1 cellular context compared by ENCODE assay signal in genomic region chr2:8681786-8682692, GRCh38.
A peak's percentile ranks its signal among the peaks of the same experiment; 100 is the strongest.
TF ChIP-seq lines count a peak whose summit lies in the region.

ID2 (plus strand) TSS chr2:8682056; CDS start chr2:8682166, 110 bp downstream.

TF ChIP-seq in HepG2, 621 proteins besides CTCF, POLR2A, EP300 and RAD21 (continued from another document and continues in another):
- TF ChIP-seq ZSCAN5A (CRISPR knock-in tag; IDR thresholded peaks at IDR 0.05; ENCODE audit: borderline replicate concordance) = peak; percentile 69; the same call in 1 of the 2 replicates
- TF ChIP-seq ZNF589 (CRISPR knock-in tag; conservative IDR thresholded peaks at IDR 0.05) = peak; percentile 80; the same call in 1 of the 2 replicates
- TF ChIP-seq ZMYM2 (CRISPR knock-in tag; IDR thresholded peaks at IDR 0.05) = no peak
- peak; percentile 92 for TF ChIP-seq ZNF605 (CRISPR knock-in tag; IDR thresholded peaks at IDR 0.05)
- peak; percentile 83 for TF ChIP-seq U2AF1 (optimal IDR thresholded peaks at IDR 0.05; ENCODE audit: low read depth, low read length)
- peak; percentile 83; the same call in 1 of the 2 replicates for TF ChIP-seq NFE2L1 (CRISPR knock-in tag; IDR thresholded peaks at IDR 0.05; ENCODE audit: borderline replicate concordance)
- TF ChIP-seq KDM5A (IDR thresholded peaks at IDR 0.05; ENCODE audit: borderline replicate concordance, low read length) = 0 out of 2 replicates have a peak, but pooled peaks have one; percentile 24
- TF ChIP-seq PAXIP1 (CRISPR knock-in tag; conservative IDR thresholded peaks at IDR 0.05) = peak; percentile 67
- no peak for TF ChIP-seq SUZ12 (IDR thresholded peaks at IDR 0.05; ENCODE audit: low read depth, low read length)
- no peak for TF ChIP-seq NFRKB (IDR thresholded peaks at IDR 0.05)
- TF ChIP-seq ZNF205 (CRISPR knock-in tag; IDR thresholded peaks at IDR 0.05) = peak; percentile 89
- TF ChIP-seq XBP1 (CRISPR knock-in tag; IDR thresholded peaks at IDR 0.05) = peak; percentile 95; the same call in 1 of the 2 replicates
- TF ChIP-seq MTERF4 (CRISPR knock-in tag; IDR thresholded peaks at IDR 0.05) = peak; percentile 92; the same call in 1 of the 2 replicates
- peak; percentile 92 for TF ChIP-seq ZNF350 (CRISPR knock-in tag; IDR thresholded peaks at IDR 0.05; ENCODE audit: borderline replicate concordance, low read depth)
- no peak for TF ChIP-seq HMGA1 (CRISPR knock-in tag; conservative IDR thresholded peaks at IDR 0.05)
- peak; percentile 97 for TF ChIP-seq ATF6 (CRISPR knock-in tag; conservative IDR thresholded peaks at IDR 0.05)
- peak; percentile 92; the same call in 1 of the 2 replicates for TF ChIP-seq ZNF564 (CRISPR knock-in tag; IDR thresholded peaks at IDR 0.05)
- peak; percentile 64; the same call in 1 of the 2 replicates for TF ChIP-seq NCOA5 (CRISPR knock-in tag; IDR thresholded peaks at IDR 0.05)
- peak; percentile 53; the same call in 1 of the 2 replicates for TF ChIP-seq FUBP1 (CRISPR knock-in tag; IDR thresholded peaks at IDR 0.05; ENCODE audit: borderline replicate concordance)
- no peak; the same call in 1 of the 2 replicates for TF ChIP-seq JUNB (CRISPR knock-in tag; IDR thresholded peaks at IDR 0.05; ENCODE audit: borderline replicate concordance)
- TF ChIP-seq NR2F2 (IDR thresholded peaks at IDR 0.05; ENCODE audit: borderline replicate concordance, low read depth) = peak; percentile 77; the same call in 1 of the 2 replicates
- no peak for TF ChIP-seq NR1H2 (CRISPR knock-in tag; IDR thresholded peaks at IDR 0.05; ENCODE audit: borderline replicate concordance, low read depth)
- TF ChIP-seq ZSCAN25 (CRISPR knock-in tag; IDR thresholded peaks at IDR 0.05) = peak; percentile 61; the same call in 1 of the 2 replicates
- TF ChIP-seq CREB3 (CRISPR knock-in tag; IDR thresholded peaks at IDR 0.05) = peak; percentile 76; the same call in 1 of the 2 replicates
- peak; percentile 91 for TF ChIP-seq ZNF430 (CRISPR knock-in tag; IDR thresholded peaks at IDR 0.05)
- TF ChIP-seq ZNF768 (CRISPR knock-in tag; IDR thresholded peaks at IDR 0.05) = peak; percentile 91
- TF ChIP-seq ZBTB33 (CRISPR knock-in tag; IDR thresholded peaks at IDR 0.05) = peak; percentile 36; the same call in 1 of the 2 replicates
- peak; percentile 86 for TF ChIP-seq DBP (CRISPR knock-in tag; IDR thresholded peaks at IDR 0.05; ENCODE audit: not compliant biosample characterization)
- peak; percentile 90 for TF ChIP-seq FOXO1 (CRISPR knock-in tag; IDR thresholded peaks at IDR 0.05)
- TF ChIP-seq ZNF788 (CRISPR knock-in tag; IDR thresholded peaks at IDR 0.05; ENCODE audit: borderline replicate concordance) = peak; percentile 95
- TF ChIP-seq KDM2A (CRISPR knock-in tag; IDR thresholded peaks at IDR 0.05; ENCODE audit: borderline replicate concordance, low read depth) = peak; percentile 88
- peak; percentile 89; the same call in 1 of the 2 replicates for TF ChIP-seq ZNF33A (CRISPR knock-in tag; IDR thresholded peaks at IDR 0.05; ENCODE audit: borderline replicate concordance)
- peak; percentile 46 for TF ChIP-seq ZNF766 (CRISPR knock-in tag; IDR thresholded peaks at IDR 0.05; ENCODE audit: borderline replicate concordance)
- TF ChIP-seq EHMT2 (IDR thresholded peaks at IDR 0.05; ENCODE audit: borderline replicate concordance, low read depth, low read length) = no peak
- peak; percentile 95 for TF ChIP-seq TBL1XR1 (IDR thresholded peaks at IDR 0.05; ENCODE audit: borderline replicate concordance, low read length, partially characterized antibody)
- peak; percentile 92 for TF ChIP-seq NKX3-1 (CRISPR knock-in tag; IDR thresholded peaks at IDR 0.05)
- TF ChIP-seq ZNF678 (CRISPR knock-in tag; IDR thresholded peaks at IDR 0.05) = peak; percentile 79
- TF ChIP-seq ZUFSP (CRISPR knock-in tag; IDR thresholded peaks at IDR 0.05; ENCODE audit: borderline replicate concordance) = no peak
- peak; percentile 73 for TF ChIP-seq SIN3B (IDR thresholded peaks at IDR 0.05; ENCODE audit: low read length)
- peak; percentile 96; the same call in 1 of the 2 replicates for TF ChIP-seq ZSCAN9 (CRISPR knock-in tag; IDR thresholded peaks at IDR 0.05; ENCODE audit: borderline replicate concordance)
- TF ChIP-seq NCOA2 (CRISPR knock-in tag; IDR thresholded peaks at IDR 0.05) = peak; percentile 71; the same call in 1 of the 2 replicates
- TF ChIP-seq ERF (CRISPR knock-in tag; IDR thresholded peaks at IDR 0.05) = peak; percentile 99
- no peak for TF ChIP-seq PTBP1 (IDR thresholded peaks at IDR 0.05; ENCODE audit: low read depth, low read length, poor library complexity, severe bottlenecking)
- TF ChIP-seq ZBTB49 (CRISPR knock-in tag; IDR thresholded peaks at IDR 0.05; ENCODE audit: borderline replicate concordance) = peak; percentile 91; the same call in 1 of the 2 replicates
- TF ChIP-seq AHR (CRISPR knock-in tag; IDR thresholded peaks at IDR 0.05) = peak; percentile 98
